26 cellular contexts compared by ENCODE assay signal in the genomic region with DNA sequence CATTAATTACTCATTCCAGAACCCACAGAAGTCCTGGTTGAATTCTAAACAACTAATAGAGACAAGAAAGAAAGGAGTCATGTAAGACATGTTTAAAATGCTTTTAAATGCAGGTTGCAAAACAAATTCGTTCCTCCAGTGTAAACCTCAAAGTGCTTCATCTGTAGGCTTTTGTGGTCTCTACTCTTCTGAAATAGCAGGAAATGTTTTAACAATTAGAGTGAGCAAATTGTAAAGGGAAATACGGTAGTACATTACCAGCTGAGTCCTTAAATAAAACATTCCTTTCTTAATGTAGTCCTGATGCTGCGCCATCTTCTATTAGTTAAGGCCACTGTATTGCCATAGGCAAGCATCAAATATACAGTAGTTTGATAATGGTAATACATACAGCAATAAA.
DNase-seq lines count a peak whose midpoint lies in the region; ATAC-seq, FAIRE-seq and TF ChIP-seq lines count a peak whose summit lies in the region.
"Had no signal": no experiment of that assay in that cellular context is flagged by ENCODE, and none has a peak within 500 bp of the region (broad histone marks: within the 10 kb centered on the region; RNA-seq: fewer than 3 reads in every experiment).

No MANE protein-coding gene starts in this region.

- no peak overlapping the region for H3K4me3 ChIP-seq in GM23248
- H3K4me3 ChIP-seq in astrocyte (ENCODE audit: insufficient read depth, low read depth, low read length) = no peak overlapping the region
- H3K4me3 ChIP-seq in neural progenitor cell = no peak overlapping the region
- no peak overlapping the region for H3K4me3 ChIP-seq in GM23338
- H3K4me3 ChIP-seq: colonic mucosa, esophagus squamous epithelium, GM12878, spleen, testis, vagina had no signal

- H3K4me1 ChIP-seq in GM23248 (ENCODE audit: insufficient read depth) = peaks cover 5% of the 10 kb centered on the region; the same call in 1 of the 2 replicates
- H3K4me1 ChIP-seq in astrocyte (ENCODE audit: insufficient read depth, low read length) = no peaks in the 10 kb centered on the region
- no peaks in the 10 kb centered on the region for H3K4me1 ChIP-seq in neural progenitor cell
- H3K4me1 ChIP-seq in GM23338 (ENCODE audit: insufficient read depth) = no peaks in the 10 kb centered on the region
- H3K4me1 ChIP-seq: colonic mucosa, esophagus squamous epithelium, spleen, testis, vagina had no signal

- in situ Hi-C loops in GM23248 (cut with MboI) = no loop called here

- H3K27me3 ChIP-seq in GM23248 (replicated peaks; ENCODE audit: insufficient read depth) (no peaks in the 10 kb centered on the region), astrocyte (ENCODE audit: insufficient read depth, low read length) (no peaks in the 10 kb centered on the region), neural progenitor cell (no peaks in the 10 kb centered on the region), GM23338 (ENCODE audit: insufficient read depth) (no peaks in the 10 kb centered on the region)
- H3K27me3 ChIP-seq: colonic mucosa, esophagus squamous epithelium, spleen, testis, vagina had no signal

- H3K27ac ChIP-seq in GM23248 = no peak overlapping the region
- no peak overlapping the region for H3K27ac ChIP-seq in astrocyte (ENCODE audit: low read depth, low read length)
- H3K27ac ChIP-seq in neural progenitor cell = no peak overlapping the region
- H3K27ac ChIP-seq in GM23338 (ENCODE audit: low read depth) = no peak overlapping the region
- H3K27ac ChIP-seq: colonic mucosa, esophagus squamous epithelium, spleen, testis, vagina had no signal

- H3K4me2 ChIP-seq in GM23248 (ENCODE audit: unreplicated experiment) = no peak overlapping the region
- H3K4me2 ChIP-seq in astrocyte (ENCODE audit: low read length) = no peak overlapping the region
- H3K4me2 ChIP-seq in neural progenitor cell = no peak overlapping the region
- H3K4me2 ChIP-seq in GM23338 = no peak overlapping the region

- H3K79me2 ChIP-seq in GM23248 (ENCODE audit: insufficient read depth) (no peaks in the 10 kb centered on the region), astrocyte (ENCODE audit: insufficient read depth, low read length) (no peaks in the 10 kb centered on the region), neural progenitor cell (ENCODE audit: low read depth) (no peaks in the 10 kb centered on the region), GM23338 (replicated peaks; ENCODE audit: insufficient read depth) (no peaks in the 10 kb centered on the region)

- H3K9me3 ChIP-seq in GM23248 (ENCODE audit: low read depth) (no peaks in the 10 kb centered on the region), astrocyte (ENCODE audit: insufficient read depth, low read depth, low read length) (no peaks in the 10 kb centered on the region), neural progenitor cell (ENCODE audit: low read depth) (no peaks in the 10 kb centered on the region)
- H3K9me3 ChIP-seq: colonic mucosa, esophagus squamous epithelium, spleen, testis, vagina had no signal

- H2AFZ ChIP-seq in GM23248 = no peak overlapping the region
- no peak overlapping the region for H2AFZ ChIP-seq in astrocyte (ENCODE audit: low read depth, low read length)
- H2AFZ ChIP-seq in neural progenitor cell (replicated peaks) = peak overlapping the region; percentile 32
- no peak overlapping the region for H2AFZ ChIP-seq in GM23338

- DNase-seq in GM23248 = peak; percentile 2
- peak; percentile 75 for DNase-seq in MV-4-11 (lab: John Stamatoyannopoulos, UW)
- DNase-seq in astrocyte (ENCODE audit: low read depth) = peak; percentile 2
- DNase-seq in neural progenitor cell (ENCODE audit: low spot score) = no peak
- no peak for DNase-seq in natural killer cell
- DNase-seq in GM23338 (ENCODE audit: low spot score) = no peak
- no peak for DNase-seq in left ventricle myocardium superior
- DNase-seq: activated CD4-positive, alpha-beta T cell treated with anti-CD3 and anti-CD28 coated beads, Interleukin-2, amount 50 U/mL, for 4 hours; activated naive CD8-positive, alpha-beta T cell treated with anti-CD3 and anti-CD28 coated beads for 36 hours; CD8-positive, alpha-beta T cell; colonic mucosa; endodermal cell; esophagus squamous epithelium; glutamatergic neuron; NCI-H1930; NK-92 treated with Interleukin-12 subunit alpha and Interleukin-12 subunit beta, amount 100 ng/mL, for 24 hours; nucleus accumbens; RPMI8226; spleen; stimulated activated CD4-positive, alpha-beta T cell treated with anti-CD3 and anti-CD28 coated beads, Interleukin-4, amount 100 ng/mL, for 1 hour; stimulated activated naive CD4-positive, alpha-beta T cell; testis had no signal

- H3K9me2 ChIP-seq in GM23248 (ENCODE audit: insufficient read depth) (no peaks in the 10 kb centered on the region), GM23338 (ENCODE audit: insufficient read depth) (no peaks in the 10 kb centered on the region)

- TF ChIP-seq CTCF in astrocyte (IDR thresholded peaks at IDR 0.05; ENCODE audit: insufficient read depth, low read depth, low read length) (no peak), neural progenitor cell (IDR thresholded peaks at IDR 0.05) (no peak), natural killer cell (IDR thresholded peaks at IDR 0.05) (no peak), GM23338 (conservative IDR thresholded peaks at IDR 0.05; ENCODE audit: low read depth in 2 of 2) (no peak)

- H3K36me3 Mint-ChIP-seq in astrocyte (ENCODE audit: low read depth, unreplicated experiment) = no peaks in the 10 kb centered on the region
- H3K36me3 Mint-ChIP-seq in neural progenitor cell = no peaks in the 10 kb centered on the region
- H3K36me3 Mint-ChIP-seq in natural killer cell = no peaks in the 10 kb centered on the region
- no peaks in the 10 kb centered on the region for H3K36me3 Mint-ChIP-seq in GM23338 (ENCODE audit: low read depth)
- H3K36me3 Mint-ChIP-seq: activated naive CD8-positive, alpha-beta T cell treated with anti-CD3 and anti-CD28 coated beads for 36 hours; CD8-positive, alpha-beta T cell; WTC11 had no signal

- WGBS in GM23248 (ENCODE audit: low coverage in 1 of 2, low lambda C conversion rate in 2 of 2, missing lambda C conversion rate in 2 of 2), 2 experiments = 51 to 56% methylated on average over 3 of the region's 3 CpGs

- intact Hi-C loops in natural killer cell (cut with micrococcal nuclease) = no loop called here
- intact Hi-C loops in left ventricle myocardium superior (cut with micrococcal nuclease) = no loop called here

- H3K9ac ChIP-seq in GM23248 = no peak overlapping the region
- no peak overlapping the region for H3K9ac ChIP-seq in astrocyte (ENCODE audit: low read length)
- H3K9ac ChIP-seq in neural progenitor cell = no peak overlapping the region

- ATAC-seq in natural killer cell (no peak), GM23338 (no peak), left ventricle myocardium superior (no peak)
- ATAC-seq: CD8-positive, alpha-beta T cell; GM12878; HepG2; WTC11 had no signal

- H3K36me3 ChIP-seq in GM23248 (ENCODE audit: low read depth) (no peaks in the 10 kb centered on the region), astrocyte (ENCODE audit: insufficient read depth, low read length) (no peaks in the 10 kb centered on the region), neural progenitor cell (no peaks in the 10 kb centered on the region), GM23338 (ENCODE audit: insufficient read depth) (no peaks in the 10 kb centered on the region)
- H3K36me3 ChIP-seq: colonic mucosa, esophagus squamous epithelium, spleen, vagina had no signal

- H3K27ac Mint-ChIP-seq in astrocyte (ENCODE audit: unreplicated experiment) (no peak overlapping the region), neural progenitor cell (no peak overlapping the region), natural killer cell (no peak overlapping the region), GM23338 (no peak overlapping the region)
- H3K27ac Mint-ChIP-seq: activated naive CD8-positive, alpha-beta T cell treated with anti-CD3 and anti-CD28 coated beads for 36 hours; CD8-positive, alpha-beta T cell; endodermal cell; WTC11 had no signal

- H3K27me3 Mint-ChIP-seq in astrocyte (ENCODE audit: low read depth, unreplicated experiment) = no peaks in the 10 kb centered on the region
- H3K27me3 Mint-ChIP-seq in neural progenitor cell (ENCODE audit: insufficient read depth, low read depth) = no peaks in the 10 kb centered on the region
- no peaks in the 10 kb centered on the region for H3K27me3 Mint-ChIP-seq in natural killer cell (ENCODE audit: low read depth in 2 of 2)
- no peaks in the 10 kb centered on the region for H3K27me3 Mint-ChIP-seq in GM23338 (ENCODE audit: insufficient read depth, low read depth, poor library complexity)
- H3K27me3 Mint-ChIP-seq: activated naive CD8-positive, alpha-beta T cell treated with anti-CD3 and anti-CD28 coated beads for 36 hours had no signal

- H4K20me1 ChIP-seq in GM23248 (ENCODE audit: insufficient read depth) (no peaks in the 10 kb centered on the region), astrocyte (ENCODE audit: insufficient read depth, low read length) (no peaks in the 10 kb centered on the region), neural progenitor cell (ENCODE audit: low read depth) (no peaks in the 10 kb centered on the region), GM23338 (replicated peaks; ENCODE audit: insufficient read depth) (no peaks in the 10 kb centered on the region)

- H3F3A ChIP-seq in GM23248 (ENCODE audit: insufficient read depth) (no peaks in the 10 kb centered on the region), neural progenitor cell (ENCODE audit: low read depth) (no peaks in the 10 kb centered on the region), GM23338 (replicated peaks; ENCODE audit: low read depth) (no peaks in the 10 kb centered on the region)

- no peak for FAIRE-seq in astrocyte (lab: Jason Lieb, UNC)
- FAIRE-seq: GM12878, HepG2 had no signal

- no peak overlapping the region for H3K4me3 Mint-ChIP-seq in astrocyte (ENCODE audit: unreplicated experiment)
- H3K4me3 Mint-ChIP-seq in neural progenitor cell = no peak overlapping the region
- no peak overlapping the region for H3K4me3 Mint-ChIP-seq in natural killer cell
- no peak overlapping the region for H3K4me3 Mint-ChIP-seq in GM23338
- H3K4me3 Mint-ChIP-seq: activated naive CD8-positive, alpha-beta T cell treated with anti-CD3 and anti-CD28 coated beads for 36 hours; CD8-positive, alpha-beta T cell; endodermal cell; WTC11 had no signal

- H3K9me3 Mint-ChIP-seq in astrocyte (ENCODE audit: unreplicated experiment) = no peaks in the 10 kb centered on the region
- no peaks in the 10 kb centered on the region for H3K9me3 Mint-ChIP-seq in neural progenitor cell
- peaks cover 6 to 12% of the 10 kb centered on the region in 2 donors for H3K9me3 Mint-ChIP-seq in natural killer cell
- H3K9me3 Mint-ChIP-seq in GM23338 = no peaks in the 10 kb centered on the region
- H3K9me3 Mint-ChIP-seq: endodermal cell, WTC11 had no signal

- peaks cover 8% of the 10 kb centered on the region for H3K4me1 Mint-ChIP-seq in astrocyte (ENCODE audit: low read depth, unreplicated experiment)
- H3K4me1 Mint-ChIP-seq in neural progenitor cell = no peaks in the 10 kb centered on the region
- no peaks in the 10 kb centered on the region for H3K4me1 Mint-ChIP-seq in natural killer cell
- no peaks in the 10 kb centered on the region for H3K4me1 Mint-ChIP-seq in GM23338
- H3K4me1 Mint-ChIP-seq: activated naive CD8-positive, alpha-beta T cell treated with anti-CD3 and anti-CD28 coated beads for 36 hours had no signal

TF ChIP-seq in GM23338, 12 proteins besides CTCF, POLR2A, EP300 and RAD21 (continues in another document):
- TF ChIP-seq ZNF331 (CRISPR knock-in tag; IDR thresholded peaks at IDR 0.05; ENCODE audit: low read depth) (no peak), CREB1 (CRISPR knock-in tag; IDR thresholded peaks at IDR 0.05; ENCODE audit: low read depth) (no peak)

Comparison
In these comparisons a context has a peak if more than half of its experiments do, and no peak if none do; other contexts are left out.
1. DNase-seq: peak in GM23248 (single experiment), MV-4-11 (single experiment) and astrocyte (single experiment); none in neural progenitor cell (single experiment), natural killer cell (single experiment), GM23338 (single experiment) and left ventricle myocardium superior (single experiment).